ENCODE assay signal across 2 cellular contexts in the genomic region with DNA sequence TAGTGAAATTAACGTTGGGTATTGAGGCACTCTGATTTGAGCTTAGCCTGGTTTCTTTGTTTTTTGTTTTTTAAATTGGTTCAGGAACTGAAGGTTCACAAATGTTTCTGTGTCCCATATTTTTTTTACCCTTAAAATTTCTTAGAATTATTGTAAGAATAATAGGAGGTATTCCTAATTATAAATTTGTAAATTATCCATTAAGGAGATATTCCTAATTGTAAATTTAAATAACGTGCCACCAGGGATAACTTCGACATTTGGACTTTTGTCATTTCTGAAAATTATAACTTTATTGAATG.
TF ChIP-seq lines count a peak whose summit lies in the region.

No MANE protein-coding gene starts in this region.

TF ChIP-seq in A549, 52 proteins besides CTCF, POLR2A, EP300 and RAD21:
- TF ChIP-seq, protein P1, sequence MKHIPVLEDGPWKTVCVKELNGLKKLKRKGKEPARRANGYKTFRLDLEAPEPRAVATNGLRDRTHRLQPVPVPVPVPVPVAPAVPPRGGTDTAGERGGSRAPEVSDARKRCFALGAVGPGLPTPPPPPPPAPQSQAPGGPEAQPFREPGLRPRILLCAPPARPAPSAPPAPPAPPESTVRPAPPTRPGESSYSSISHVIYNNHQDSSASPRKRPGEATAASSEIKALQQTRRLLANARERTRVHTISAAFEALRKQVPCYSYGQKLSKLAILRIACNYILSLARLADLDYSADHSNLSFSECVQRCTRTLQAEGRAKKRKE (CRISPR knock-in tag; IDR thresholded peaks at IDR 0.05; ENCODE audit: low read depth): no peak
- TF ChIP-seq RARB (CRISPR knock-in tag; IDR thresholded peaks at IDR 0.05): no peak
- TF ChIP-seq CEBPB (IDR thresholded peaks at IDR 0.05): no peak
- no peak for TF ChIP-seq TP53 (CRISPR knock-in tag; IDR thresholded peaks at IDR 0.05)
- no peak for TF ChIP-seq SREBF2 (IDR thresholded peaks at IDR 0.05)
- TF ChIP-seq ESRRA (IDR thresholded peaks at IDR 0.05; ENCODE audit: borderline replicate concordance, low read length): no peak
- no peak for TF ChIP-seq RFX5 (IDR thresholded peaks at IDR 0.05)
- TF ChIP-seq JUN (IDR thresholded peaks at IDR 0.05): no peak
TF ChIP-seq in A549: peak in this region for 0.

TF ChIP-seq in H1, 55 proteins besides CTCF, POLR2A, EP300 and RAD21 (continued from another document):
- TF ChIP-seq SIN3A (conservative IDR thresholded peaks at IDR 0.05 in 1 of 2, IDR thresholded peaks at IDR 0.05 in 1 of 2; ENCODE audit: low read depth in 1 of 2, low read length in 2 of 2): no peak
- TF ChIP-seq JUND (IDR thresholded peaks at IDR 0.05; ENCODE audit: low read length): no peak
- no peak for TF ChIP-seq TBP (IDR thresholded peaks at IDR 0.05; ENCODE audit: low read depth, low read length)
- no peak for TF ChIP-seq KDM1A (IDR thresholded peaks at IDR 0.05; ENCODE audit: borderline replicate concordance, low read length)
- no peak for TF ChIP-seq PHF8 (conservative IDR thresholded peaks at IDR 0.05; ENCODE audit: low read depth, low read length)
- TF ChIP-seq FOSL1 (IDR thresholded peaks at IDR 0.05; ENCODE audit: insufficient read depth, low read depth, low read length): no peak
- TF ChIP-seq, protein P2, sequence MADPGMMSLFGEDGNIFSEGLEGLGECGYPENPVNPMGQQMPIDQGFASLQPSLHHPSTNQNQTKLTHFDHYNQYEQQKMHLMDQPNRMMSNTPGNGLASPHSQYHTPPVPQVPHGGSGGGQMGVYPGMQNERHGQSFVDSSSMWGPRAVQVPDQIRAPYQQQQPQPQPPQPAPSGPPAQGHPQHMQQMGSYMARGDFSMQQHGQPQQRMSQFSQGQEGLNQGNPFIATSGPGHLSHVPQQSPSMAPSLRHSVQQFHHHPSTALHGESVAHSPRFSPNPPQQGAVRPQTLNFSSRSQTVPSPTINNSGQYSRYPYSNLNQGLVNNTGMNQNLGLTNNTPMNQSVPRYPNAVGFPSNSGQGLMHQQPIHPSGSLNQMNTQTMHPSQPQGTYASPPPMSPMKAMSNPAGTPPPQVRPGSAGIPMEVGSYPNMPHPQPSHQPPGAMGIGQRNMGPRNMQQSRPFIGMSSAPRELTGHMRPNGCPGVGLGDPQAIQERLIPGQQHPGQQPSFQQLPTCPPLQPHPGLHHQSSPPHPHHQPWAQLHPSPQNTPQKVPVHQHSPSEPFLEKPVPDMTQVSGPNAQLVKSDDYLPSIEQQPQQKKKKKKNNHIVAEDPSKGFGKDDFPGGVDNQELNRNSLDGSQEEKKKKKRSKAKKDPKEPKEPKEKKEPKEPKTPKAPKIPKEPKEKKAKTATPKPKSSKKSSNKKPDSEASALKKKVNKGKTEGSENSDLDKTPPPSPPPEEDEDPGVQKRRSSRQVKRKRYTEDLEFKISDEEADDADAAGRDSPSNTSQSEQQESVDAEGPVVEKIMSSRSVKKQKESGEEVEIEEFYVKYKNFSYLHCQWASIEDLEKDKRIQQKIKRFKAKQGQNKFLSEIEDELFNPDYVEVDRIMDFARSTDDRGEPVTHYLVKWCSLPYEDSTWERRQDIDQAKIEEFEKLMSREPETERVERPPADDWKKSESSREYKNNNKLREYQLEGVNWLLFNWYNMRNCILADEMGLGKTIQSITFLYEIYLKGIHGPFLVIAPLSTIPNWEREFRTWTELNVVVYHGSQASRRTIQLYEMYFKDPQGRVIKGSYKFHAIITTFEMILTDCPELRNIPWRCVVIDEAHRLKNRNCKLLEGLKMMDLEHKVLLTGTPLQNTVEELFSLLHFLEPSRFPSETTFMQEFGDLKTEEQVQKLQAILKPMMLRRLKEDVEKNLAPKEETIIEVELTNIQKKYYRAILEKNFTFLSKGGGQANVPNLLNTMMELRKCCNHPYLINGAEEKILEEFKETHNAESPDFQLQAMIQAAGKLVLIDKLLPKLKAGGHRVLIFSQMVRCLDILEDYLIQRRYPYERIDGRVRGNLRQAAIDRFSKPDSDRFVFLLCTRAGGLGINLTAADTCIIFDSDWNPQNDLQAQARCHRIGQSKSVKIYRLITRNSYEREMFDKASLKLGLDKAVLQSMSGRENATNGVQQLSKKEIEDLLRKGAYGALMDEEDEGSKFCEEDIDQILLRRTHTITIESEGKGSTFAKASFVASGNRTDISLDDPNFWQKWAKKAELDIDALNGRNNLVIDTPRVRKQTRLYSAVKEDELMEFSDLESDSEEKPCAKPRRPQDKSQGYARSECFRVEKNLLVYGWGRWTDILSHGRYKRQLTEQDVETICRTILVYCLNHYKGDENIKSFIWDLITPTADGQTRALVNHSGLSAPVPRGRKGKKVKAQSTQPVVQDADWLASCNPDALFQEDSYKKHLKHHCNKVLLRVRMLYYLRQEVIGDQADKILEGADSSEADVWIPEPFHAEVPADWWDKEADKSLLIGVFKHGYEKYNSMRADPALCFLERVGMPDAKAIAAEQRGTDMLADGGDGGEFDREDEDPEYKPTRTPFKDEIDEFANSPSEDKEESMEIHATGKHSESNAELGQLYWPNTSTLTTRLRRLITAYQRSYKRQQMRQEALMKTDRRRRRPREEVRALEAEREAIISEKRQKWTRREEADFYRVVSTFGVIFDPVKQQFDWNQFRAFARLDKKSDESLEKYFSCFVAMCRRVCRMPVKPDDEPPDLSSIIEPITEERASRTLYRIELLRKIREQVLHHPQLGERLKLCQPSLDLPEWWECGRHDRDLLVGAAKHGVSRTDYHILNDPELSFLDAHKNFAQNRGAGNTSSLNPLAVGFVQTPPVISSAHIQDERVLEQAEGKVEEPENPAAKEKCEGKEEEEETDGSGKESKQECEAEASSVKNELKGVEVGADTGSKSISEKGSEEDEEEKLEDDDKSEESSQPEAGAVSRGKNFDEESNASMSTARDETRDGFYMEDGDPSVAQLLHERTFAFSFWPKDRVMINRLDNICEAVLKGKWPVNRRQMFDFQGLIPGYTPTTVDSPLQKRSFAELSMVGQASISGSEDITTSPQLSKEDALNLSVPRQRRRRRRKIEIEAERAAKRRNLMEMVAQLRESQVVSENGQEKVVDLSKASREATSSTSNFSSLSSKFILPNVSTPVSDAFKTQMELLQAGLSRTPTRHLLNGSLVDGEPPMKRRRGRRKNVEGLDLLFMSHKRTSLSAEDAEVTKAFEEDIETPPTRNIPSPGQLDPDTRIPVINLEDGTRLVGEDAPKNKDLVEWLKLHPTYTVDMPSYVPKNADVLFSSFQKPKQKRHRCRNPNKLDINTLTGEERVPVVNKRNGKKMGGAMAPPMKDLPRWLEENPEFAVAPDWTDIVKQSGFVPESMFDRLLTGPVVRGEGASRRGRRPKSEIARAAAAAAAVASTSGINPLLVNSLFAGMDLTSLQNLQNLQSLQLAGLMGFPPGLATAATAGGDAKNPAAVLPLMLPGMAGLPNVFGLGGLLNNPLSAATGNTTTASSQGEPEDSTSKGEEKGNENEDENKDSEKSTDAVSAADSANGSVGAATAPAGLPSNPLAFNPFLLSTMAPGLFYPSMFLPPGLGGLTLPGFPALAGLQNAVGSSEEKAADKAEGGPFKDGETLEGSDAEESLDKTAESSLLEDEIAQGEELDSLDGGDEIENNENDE (IDR thresholded peaks at IDR 0.05; ENCODE audit: insufficient replicate concordance, low read length): no peak
- TF ChIP-seq ZNF274 (IDR thresholded peaks at IDR 0.05; ENCODE audit: borderline replicate concordance, extremely low read depth, low read length): no peak
- no peak for TF ChIP-seq TEAD4 (IDR thresholded peaks at IDR 0.05; ENCODE audit: low read depth, low read length)
- TF ChIP-seq, protein P3, sequence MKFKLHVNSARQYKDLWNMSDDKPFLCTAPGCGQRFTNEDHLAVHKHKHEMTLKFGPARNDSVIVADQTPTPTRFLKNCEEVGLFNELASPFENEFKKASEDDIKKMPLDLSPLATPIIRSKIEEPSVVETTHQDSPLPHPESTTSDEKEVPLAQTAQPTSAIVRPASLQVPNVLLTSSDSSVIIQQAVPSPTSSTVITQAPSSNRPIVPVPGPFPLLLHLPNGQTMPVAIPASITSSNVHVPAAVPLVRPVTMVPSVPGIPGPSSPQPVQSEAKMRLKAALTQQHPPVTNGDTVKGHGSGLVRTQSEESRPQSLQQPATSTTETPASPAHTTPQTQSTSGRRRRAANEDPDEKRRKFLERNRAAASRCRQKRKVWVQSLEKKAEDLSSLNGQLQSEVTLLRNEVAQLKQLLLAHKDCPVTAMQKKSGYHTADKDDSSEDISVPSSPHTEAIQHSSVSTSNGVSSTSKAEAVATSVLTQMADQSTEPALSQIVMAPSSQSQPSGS (IDR thresholded peaks at IDR 0.05; ENCODE audit: low read length): no peak
- no peak for TF ChIP-seq YY1 (IDR thresholded peaks at IDR 0.05; ENCODE audit: low read depth, low read length)
- no peak for TF ChIP-seq POLR2AphosphoS5 (IDR thresholded peaks at IDR 0.05; ENCODE audit: low read depth, low read length)
- no peak for TF ChIP-seq RBBP5 (IDR thresholded peaks at IDR 0.05; ENCODE audit: borderline replicate concordance, low read depth, low read length)
- TF ChIP-seq RXRA (IDR thresholded peaks at IDR 0.05; ENCODE audit: insufficient read depth, low read depth, low read length): no peak
